In genomic region chr15:69035205-69035917, GRCh38 we compare ENCODE assay signal across 10 cellular contexts. TPM values are rescaled to one million over a fixed set of nuclear protein-coding genes. Genes with fewer than 3 reads are reported as not detected.
A peak's percentile ranks its signal among the peaks of the same experiment; 100 is the strongest.
DNase-seq lines count a peak whose midpoint lies in the region; TF ChIP-seq lines count a peak whose summit lies in the region.
"Had no signal": no experiment of that assay in that cellular context is flagged by ENCODE, and none has a peak within 500 bp of the region (broad histone marks: within the 10 kb centered on the region; RNA-seq: fewer than 3 reads in every experiment).

No MANE protein-coding gene starts in this region.

- no peaks in the 10 kb centered on the region for H3K36me3 Mint-ChIP-seq in activated T-helper 1 cell treated with anti-CD3 and anti-CD28 coated beads, Interleukin-12 subunit alpha, Interleukin-12 subunit beta, Interleukin-2, Interleukin-4 antibody, amounts not matched to agents 30 ng/mL and 10 ng/mL and 1 ng/mL, durations not matched to agents 14 hours and 24 hours and 36 hours (ENCODE audit: low read depth)

- H3K4me3 Mint-ChIP-seq in activated T-helper 1 cell treated with anti-CD3 and anti-CD28 coated beads, Interleukin-12 subunit alpha, Interleukin-12 subunit beta, Interleukin-2, Interleukin-4 antibody, amounts not matched to agents 30 ng/mL and 10 ng/mL and 1 ng/mL, durations not matched to agents 14 hours and 24 hours and 36 hours = no peak overlapping the region
- H3K4me3 Mint-ChIP-seq: activated T-cell treated with anti-CD3 and anti-CD28 coated beads, Interleukin-2, amount 50 U/mL, for 24 hours had no signal

- H3K27ac Mint-ChIP-seq in activated T-helper 1 cell treated with anti-CD3 and anti-CD28 coated beads, Interleukin-12 subunit alpha, Interleukin-12 subunit beta, Interleukin-2, Interleukin-4 antibody, amounts not matched to agents 30 ng/mL and 10 ng/mL and 1 ng/mL, durations not matched to agents 14 hours and 24 hours and 36 hours = no peak overlapping the region

- peaks cover 8% of the 10 kb centered on the region for H3K4me1 Mint-ChIP-seq in activated T-helper 1 cell treated with anti-CD3 and anti-CD28 coated beads, Interleukin-12 subunit alpha, Interleukin-12 subunit beta, Interleukin-2, Interleukin-4 antibody, amounts not matched to agents 30 ng/mL and 10 ng/mL and 1 ng/mL, durations not matched to agents 14 hours and 24 hours and 36 hours (ENCODE audit: low read depth)

- TF ChIP-seq POLR2A in erythroblast (IDR thresholded peaks at IDR 0.05; ENCODE audit: low read length) = no peak

- DNase-seq in NCI-H748 (lab: John Stamatoyannopoulos, UW; ENCODE audit: unreplicated experiment) (peak; percentile 9), NCI-H748 treated with DMSO at 0.1 percent for 48 hours (lab: John Stamatoyannopoulos, UW) (no peak), NCI-H82 (lab: John Stamatoyannopoulos, UW) (peak; percentile 88), erythroblast (lab: John Stamatoyannopoulos, UW) (peak; percentile 45 to 58), renal cortical epithelial cell (ENCODE audit: low read depth) (peak; percentile 22), NK-92 (lab: John Stamatoyannopoulos, UW; ENCODE audit: unreplicated experiment) (no peak), NCI-H446 treated with DMSO at 0.1 percent for 48 hours (lab: John Stamatoyannopoulos, UW) (no peak)
- no peak for DNase-seq in activated T-helper 1 cell treated with anti-CD3 and anti-CD28 coated beads, Interleukin-12 subunit alpha, Interleukin-12 subunit beta, Interleukin-2, Interleukin-4 antibody, amounts not matched to agents 30 ng/mL and 10 ng/mL and 1 ng/mL, durations not matched to agents 14 hours and 24 hours and 36 hours (ENCODE audit: low spot score)
- DNase-seq: activated T-cell treated with anti-CD3 and anti-CD28 coated beads, Interleukin-2, amount 50 U/mL, for 24 hours; AML-193 had no signal

- no peaks in the 10 kb centered on the region for H3K9me3 Mint-ChIP-seq in activated T-helper 1 cell treated with anti-CD3 and anti-CD28 coated beads, Interleukin-12 subunit alpha, Interleukin-12 subunit beta, Interleukin-2, Interleukin-4 antibody, amounts not matched to agents 30 ng/mL and 10 ng/mL and 1 ng/mL, durations not matched to agents 14 hours and 24 hours and 36 hours
- H3K9me3 Mint-ChIP-seq: activated T-cell treated with anti-CD3 and anti-CD28 coated beads, Interleukin-2, amount 50 U/mL, for 24 hours had no signal

- peaks cover 17% of the 10 kb centered on the region for H3K27me3 Mint-ChIP-seq in activated T-helper 1 cell treated with anti-CD3 and anti-CD28 coated beads, Interleukin-12 subunit alpha, Interleukin-12 subunit beta, Interleukin-2, Interleukin-4 antibody, amounts not matched to agents 30 ng/mL and 10 ng/mL and 1 ng/mL, durations not matched to agents 14 hours and 24 hours and 36 hours (ENCODE audit: insufficient read depth)

- intact Hi-C loops in activated T-helper 1 cell treated with anti-CD3 and anti-CD28 coated beads, Interleukin-12 subunit alpha, Interleukin-12 subunit beta, Interleukin-2, Interleukin-4 antibody, amounts not matched to agents 30 ng/mL and 10 ng/mL and 1 ng/mL, durations not matched to agents 14 hours and 24 hours and 36 hours (cut with micrococcal nuclease) = no loop called here

RNA-seq across cellular contexts. Expression of gene NOX5, which starts 20.9 kb away (rescaled TPM):
- total RNA-seq in renal cortical epithelial cell = 0.55 TPM in 1 of 2 replicates, not detected in the other
- 0.03 TPM in 1 of 2 replicates, not detected in the other for total RNA-seq in activated T-helper 1 cell treated with anti-CD3 and anti-CD28 coated beads, Interleukin-12 subunit alpha, Interleukin-12 subunit beta, Interleukin-2, Interleukin-4 antibody, amounts not matched to agents 30 ng/mL and 10 ng/mL and 1 ng/mL, durations not matched to agents 14 hours and 24 hours and 36 hours

Comparison
In these comparisons a context has a peak if more than half of its experiments do, and no peak if none do; other contexts are left out.
1. DNase-seq: peak in NCI-H748 (single experiment), NCI-H82 (single experiment), erythroblast (2 of 2) and renal cortical epithelial cell (single experiment); none in NCI-H748 treated with DMSO at 0.1 percent for 48 hours (single experiment), NK-92 (single experiment), activated T-helper 1 cell treated with anti-CD3 and anti-CD28 coated beads, Interleukin-12 subunit alpha, Interleukin-12 subunit beta, Interleukin-2, Interleukin-4 antibody, amounts not matched to agents 30 ng/mL and 10 ng/mL and 1 ng/mL, durations not matched to agents 14 hours and 24 hours and 36 hours (single experiment) and NCI-H446 treated with DMSO at 0.1 percent for 48 hours (single experiment).